In the genomic region with DNA sequence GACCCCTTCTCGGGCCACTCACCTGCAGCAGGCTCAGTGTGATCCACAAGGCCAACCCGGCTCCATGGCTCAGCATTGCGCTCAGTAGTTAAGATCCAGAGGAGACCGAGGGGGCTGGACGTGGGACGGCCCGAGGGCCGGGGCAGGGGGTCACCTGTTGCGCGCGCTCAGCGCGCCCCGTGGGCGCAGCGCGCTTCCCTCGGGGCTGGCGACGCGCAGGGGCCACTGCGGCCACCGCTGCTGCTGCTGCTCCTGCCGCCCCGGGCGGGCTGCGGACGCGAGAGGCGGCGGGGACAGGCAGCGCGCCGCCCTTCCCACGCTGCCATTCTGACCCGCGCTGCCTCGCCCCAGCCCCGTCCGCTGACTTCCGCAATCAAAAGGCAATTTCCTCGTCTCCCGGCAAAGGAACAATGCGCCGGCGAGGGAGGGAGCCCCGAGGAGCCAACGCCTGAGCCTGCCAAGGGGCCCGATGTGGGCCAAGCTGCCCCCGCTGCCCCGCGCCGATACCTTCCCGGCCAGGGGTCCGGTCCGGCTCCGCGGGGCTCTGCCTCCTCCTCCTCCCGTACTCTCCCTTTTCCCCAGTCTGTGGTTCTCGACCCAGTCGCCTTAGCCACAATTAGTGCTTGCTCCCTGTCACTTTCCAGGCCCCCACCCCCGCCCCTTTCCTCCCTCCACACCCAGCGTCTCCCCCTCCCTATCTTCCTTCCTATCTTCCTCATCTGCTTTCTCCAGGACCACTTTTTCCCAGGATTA, we compare ENCODE assay signal across 8 cellular contexts. TPM values are rescaled to one million over a fixed set of nuclear protein-coding genes. Genes with fewer than 3 reads are reported as not detected.
DNase-seq lines count a peak whose midpoint lies in the region; ATAC-seq and TF ChIP-seq lines count a peak whose summit lies in the region.

No MANE protein-coding gene starts in this region.

- POLR2A ChIA-PET in activated CD8-positive, alpha-beta T cell treated with anti-CD3 and anti-CD28 coated beads, Interleukin-2, amount 10 ng/mL, durations not matched to agents 7 days and 5 days (lab: Charles Lee): no interaction called here

- ATAC-seq in HG02885 (IDR thresholded peaks at IDR 0.05; ENCODE audit: poor library complexity, unreplicated experiment) (peak; percentile 58), Right ventricle myocardium superior (ENCODE audit: poor library complexity) (peak; percentile 90), HG03280 (IDR thresholded peaks at IDR 0.05; ENCODE audit: unreplicated experiment) (no peak)
- ATAC-seq in activated CD8-positive, alpha-beta T cell treated with anti-CD3 and anti-CD28 coated beads, Interleukin-2, amount 10 ng/mL, durations not matched to agents 7 days and 5 days: peak; percentile 55

- H3K4me1 Mint-ChIP-seq in activated CD8-positive, alpha-beta T cell treated with anti-CD3 and anti-CD28 coated beads, Interleukin-2, amount 10 ng/mL, durations not matched to agents 7 days and 5 days (ENCODE audit: low read depth): peaks cover 3% of the 10 kb centered on the region
- peaks cover 8% of the 10 kb centered on the region for H3K4me1 Mint-ChIP-seq in osteocyte (ENCODE audit: unreplicated experiment)

- intact Hi-C loops in Right ventricle myocardium superior (cut with DNase I): no loop called here

- no peak overlapping the region for H3K4me3 Mint-ChIP-seq in activated CD8-positive, alpha-beta T cell treated with anti-CD3 and anti-CD28 coated beads, Interleukin-2, amount 10 ng/mL, durations not matched to agents 7 days and 5 days
- peak overlapping the region; percentile 74 for H3K4me3 Mint-ChIP-seq in osteocyte (ENCODE audit: unreplicated experiment)

- H3K4me1 ChIP-seq in BE2C: no peaks in the 10 kb centered on the region

- peaks cover 5% of the 10 kb centered on the region for H3K36me3 ChIP-seq in BE2C

- peak overlapping the region; percentile 63 for H3K4me3 ChIP-seq in BE2C (ENCODE audit: low read depth, low read length)

- H3K27ac Mint-ChIP-seq in activated CD8-positive, alpha-beta T cell treated with anti-CD3 and anti-CD28 coated beads, Interleukin-2, amount 10 ng/mL, durations not matched to agents 7 days and 5 days: no peak overlapping the region
- H3K27ac Mint-ChIP-seq in osteocyte (ENCODE audit: unreplicated experiment): no peak overlapping the region

- no peaks in the 10 kb centered on the region for H3K9me3 Mint-ChIP-seq in activated CD8-positive, alpha-beta T cell treated with anti-CD3 and anti-CD28 coated beads, Interleukin-2, amount 10 ng/mL, durations not matched to agents 7 days and 5 days (ENCODE audit: insufficient read depth)
- H3K9me3 Mint-ChIP-seq in osteocyte (ENCODE audit: unreplicated experiment): peaks cover 8% of the 10 kb centered on the region

- CTCF ChIA-PET in activated CD8-positive, alpha-beta T cell treated with anti-CD3 and anti-CD28 coated beads, Interleukin-2, amount 10 ng/mL, durations not matched to agents 7 days and 5 days (lab: Charles Lee): interaction anchor here (1.0 to 1.6 kb wide), 2 partner anchors 10 to 33 kb away, joined by 3 to 5 read pairs; no protein-coding TSS in a partner anchor

- DNase-seq in BE2C (peak; percentile 37), Right ventricle myocardium superior (peak; percentile 74), osteocyte (ENCODE audit: extremely low spot score, unreplicated experiment) (no peak), DMS79 (lab: John Stamatoyannopoulos, UW) (no peak), NCI-H526 treated with DMSO at 0.1 percent for 48 hours (lab: John Stamatoyannopoulos, UW) (no peak)
- no peak for DNase-seq in activated CD8-positive, alpha-beta T cell treated with anti-CD3 and anti-CD28 coated beads, Interleukin-2, amount 10 ng/mL, durations not matched to agents 7 days and 5 days

- H3K27me3 Mint-ChIP-seq in activated CD8-positive, alpha-beta T cell treated with anti-CD3 and anti-CD28 coated beads, Interleukin-2, amount 10 ng/mL, durations not matched to agents 7 days and 5 days (ENCODE audit: low read depth): peaks cover 31% of the 10 kb centered on the region
- H3K27me3 Mint-ChIP-seq in osteocyte (ENCODE audit: unreplicated experiment): peaks cover 59% of the 10 kb centered on the region

- no peaks in the 10 kb centered on the region for H3K9me3 ChIP-seq in BE2C

- no peaks in the 10 kb centered on the region; the same call in 1 of the 2 replicates for H3K27me3 ChIP-seq in BE2C

- no peaks in the 10 kb centered on the region for H3K36me3 Mint-ChIP-seq in activated CD8-positive, alpha-beta T cell treated with anti-CD3 and anti-CD28 coated beads, Interleukin-2, amount 10 ng/mL, durations not matched to agents 7 days and 5 days (ENCODE audit: low read depth)
- H3K36me3 Mint-ChIP-seq in osteocyte (ENCODE audit: unreplicated experiment): no peaks in the 10 kb centered on the region

- TF ChIP-seq CTCF in BE2C (IDR thresholded peaks at IDR 0.05; ENCODE audit: low read depth, low read length) (no peak), osteocyte (IDR thresholded peaks at IDR 0.05) (no peak)

RNA-seq across cellular contexts. Expression of gene PTPRB, which starts 27.3 kb away (rescaled TPM):
- 2.2 TPM for polyA plus RNA-seq in BE2C (2012; ENCODE audit: insufficient read depth, insufficient read length, low read depth)
- total RNA-seq in activated CD8-positive, alpha-beta T cell treated with anti-CD3 and anti-CD28 coated beads, Interleukin-2, amount 10 ng/mL, durations not matched to agents 7 days and 5 days: not detected
- 34.6 TPM for total RNA-seq in Right ventricle myocardium superior
- total RNA-seq in osteocyte: 0.05 and 0.10 TPM in 2 replicates

Comparison
In these comparisons a context has a peak if more than half of its experiments do, and no peak if none do; other contexts are left out.
1. DNase-seq: peak in BE2C (single experiment) and Right ventricle myocardium superior (single experiment); none in activated CD8-positive, alpha-beta T cell treated with anti-CD3 and anti-CD28 coated beads, Interleukin-2, amount 10 ng/mL, durations not matched to agents 7 days and 5 days (single experiment), osteocyte (single experiment), DMS79 (single experiment) and NCI-H526 treated with DMSO at 0.1 percent for 48 hours (single experiment).
2. RNA of gene PTPRB, which starts 27.3 kb away (total RNA-seq): 34.6 TPM in Right ventricle myocardium superior (single experiment); 0.05 to 0.10 TPM in osteocyte and not detected in activated CD8-positive, alpha-beta T cell treated with anti-CD3 and anti-CD28 coated beads, Interleukin-2, amount 10 ng/mL, durations not matched to agents 7 days and 5 days; every median in the first group is over 10 times any median in the second.